7 cellular contexts compared by ENCODE assay signal in the genomic region with DNA sequence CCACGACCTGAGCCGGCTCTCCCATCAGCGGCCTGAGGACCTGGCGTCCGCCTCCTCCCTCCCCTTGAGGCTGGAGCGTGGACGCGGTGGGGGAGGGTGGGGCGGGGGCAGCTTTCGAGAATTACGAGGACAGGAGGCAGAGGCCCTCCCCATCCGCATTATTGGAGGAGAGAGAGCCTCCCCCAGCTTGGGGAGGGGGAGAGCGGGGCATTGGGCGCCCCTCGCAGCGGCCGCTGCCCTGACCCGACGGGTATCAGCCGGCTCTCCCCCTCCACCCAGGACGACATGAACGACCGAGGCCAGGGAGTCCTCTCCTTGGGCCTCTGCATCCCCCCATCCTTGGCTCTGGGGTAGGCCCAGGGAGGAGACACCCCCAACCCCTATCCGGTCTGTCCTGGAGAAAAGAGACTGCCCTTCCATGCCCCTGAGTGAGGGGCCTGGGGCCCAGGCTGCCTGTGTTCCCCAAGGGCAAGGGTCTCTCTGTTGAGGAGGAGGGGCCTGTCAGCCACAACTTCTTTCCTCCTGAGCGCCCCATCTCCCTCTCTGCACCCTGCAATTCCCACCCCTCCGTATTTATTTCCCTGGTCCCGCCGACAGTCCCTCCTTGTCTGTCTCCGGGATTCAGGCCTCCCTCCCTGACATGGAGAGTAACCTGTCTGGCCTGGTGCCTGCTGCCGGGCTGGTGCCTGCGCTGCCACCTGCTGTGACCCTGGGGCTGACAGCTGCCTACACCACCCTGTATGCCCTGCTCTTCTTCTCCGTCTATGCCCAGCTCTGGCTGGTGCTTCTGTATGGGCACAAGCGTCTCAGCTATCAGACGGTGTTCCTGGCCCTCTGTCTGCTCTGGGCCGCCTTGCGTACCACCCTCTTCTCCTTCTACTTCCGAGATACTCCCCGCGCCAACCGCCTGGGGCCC. TPM values are rescaled to one million over a fixed set of nuclear protein-coding genes. Genes with fewer than 3 reads are reported as not detected.
DNase-seq lines count a peak whose midpoint lies in the region; ATAC-seq and TF ChIP-seq lines count a peak whose summit lies in the region.
"Had no signal": no experiment of that assay in that cellular context is flagged by ENCODE, and none has a peak within 500 bp of the region (broad histone marks: within the 10 kb centered on the region; RNA-seq: fewer than 3 reads in every experiment).

No MANE protein-coding gene starts in this region.

- TF ChIP-seq CTCF in brain microvascular endothelial cell (IDR thresholded peaks at IDR 0.05; ENCODE audit: low read depth, low read length, missing control alignments): no peak
- TF ChIP-seq CTCF in nephron progenitor cell (IDR thresholded peaks at IDR 0.05): no peak

- in situ Hi-C loops in brain microvascular endothelial cell (cut with HindIII; ENCODE audit: low pct_ligation_motif_present, low sequenced_read_pairs): no loop called here

- H3K4me3 ChIP-seq in brain microvascular endothelial cell (ENCODE audit: low read depth, low read length): peak overlapping the region; percentile 70

- peaks cover 5% of the 10 kb centered on the region for H3K27me3 ChIP-seq in brain microvascular endothelial cell (replicated peaks)

- H3K36me3 ChIP-seq in brain microvascular endothelial cell (replicated peaks): no peaks in the 10 kb centered on the region

- peaks cover 19% of the 10 kb centered on the region for H3K4me1 Mint-ChIP-seq in nephron progenitor cell

- H3K27me3 Mint-ChIP-seq in nephron progenitor cell (ENCODE audit: low read depth, poor library complexity): peaks cover 28% of the 10 kb centered on the region

- H3K27ac Mint-ChIP-seq in nephron progenitor cell: no peak overlapping the region

- peak; percentile 71 for DNase-seq in COLO668 (lab: John Stamatoyannopoulos, UW; ENCODE audit: unreplicated experiment)
- peak; percentile 35 for DNase-seq in M059J (ENCODE audit: low read depth)
- no peak for DNase-seq in brain microvascular endothelial cell
- DNase-seq in nephron progenitor cell: no peak
- DNase-seq in stimulated activated CD4-positive, alpha-beta T cell treated with anti-CD3 and anti-CD28 coated beads, Interleukin-1b, Interleukin-23, amount 100 ng/mL, for 48 hours: no peak

- peak overlapping the region; percentile 66 for H3K27ac ChIP-seq in brain microvascular endothelial cell

- ATAC-seq in GM18517 (IDR thresholded peaks at IDR 0.05; ENCODE audit: unreplicated experiment): no peak

- H3K36me3 Mint-ChIP-seq in nephron progenitor cell (ENCODE audit: low read depth): peaks cover 11% of the 10 kb centered on the region

- H3K9me3 Mint-ChIP-seq in nephron progenitor cell: no peaks in the 10 kb centered on the region

- H3K4me3 Mint-ChIP-seq in nephron progenitor cell: peak overlapping the region; percentile 82

RNA-seq across cellular contexts. Expression of a gene that starts 0.5 kb away (rescaled TPM):
- 32.7 and 39.5 TPM in 2 replicates for total RNA-seq in M059J (2014; rRNA removed; shearing (Covaris generic))

RNA-seq across cellular contexts. Expression of a gene that starts 1.7 kb away (rescaled TPM):
- 148 and 163 TPM in 2 replicates for total RNA-seq in M059J (2014; rRNA removed; shearing (Covaris generic))

RNA-seq across cellular contexts. Expression of a gene that starts 5.0 kb away (rescaled TPM):
- 0.10 TPM in 1 of 2 replicates, not detected in the other for total RNA-seq in M059J (2014; rRNA removed; shearing (Covaris generic))
- total RNA-seq: RPMI7951 had no signal

RNA-seq across cellular contexts. Expression of a gene that starts 14.0 kb away (rescaled TPM):
- not detected in 2 replicates for total RNA-seq in M059J (2014; rRNA removed; shearing (Covaris generic))

RNA-seq across cellular contexts. Expression of a gene that starts 19.2 kb away (rescaled TPM):
- total RNA-seq in M059J (2014; rRNA removed; shearing (Covaris generic)): 15.5 and 35.2 TPM in 2 replicates

Comparison
In these comparisons a context has a peak if more than half of its experiments do, and no peak if none do; other contexts are left out.
1. DNase-seq: peak in COLO668 (single experiment) and M059J (single experiment); none in brain microvascular endothelial cell (single experiment), nephron progenitor cell (single experiment) and stimulated activated CD4-positive, alpha-beta T cell treated with anti-CD3 and anti-CD28 coated beads, Interleukin-1b, Interleukin-23, amount 100 ng/mL, for 48 hours (single experiment).